ENCODE assay signal across 31 cellular contexts in genomic region chr1:16095447-16095846, GRCh38. TPM values are rescaled to one million over a fixed set of nuclear protein-coding genes. Genes with fewer than 3 reads are reported as not detected.
"Had no signal": no experiment of that assay in that cellular context is flagged by ENCODE, and none has a peak within 500 bp of the region (broad histone marks: within the 10 kb centered on the region; RNA-seq: fewer than 3 reads in every experiment).

No MANE protein-coding gene starts in this region.

- H3K4me3 Mint-ChIP-seq: activated CD4-positive, alpha-beta memory T cell treated with anti-CD3 and anti-CD28 coated beads for 36 hours; activated CD4-positive, alpha-beta T cell treated with anti-CD3 and anti-CD28 coated beads, Interleukin-2, amount 10 ng/mL, durations not matched to agents 24 days and 14 days; activated naive CD4-positive, alpha-beta T cell treated with anti-CD3 and anti-CD28 coated beads, Interleukin-2, amount 10 ng/mL, durations not matched to agents 7 days and 5 days; activated naive CD8-positive, alpha-beta T cell treated with anti-CD3 and anti-CD28 coated beads, Interleukin-2, amount 10 ng/mL, durations not matched to agents 7 days and 5 days; activated T-helper 1 cell treated with anti-CD3 and anti-CD28 coated beads, Interleukin-12 subunit alpha, Interleukin-12 subunit beta, Interleukin-2, Interleukin-4 antibody, amounts not matched to agents 30 ng/mL and 10 ng/mL and 1 ng/mL, durations not matched to agents 14 hours and 24 hours and 36 hours; nephron; type B pancreatic cell had no signal

- H3K9me3 Mint-ChIP-seq: activated CD4-positive, alpha-beta memory T cell treated with anti-CD3 and anti-CD28 coated beads for 36 hours; activated CD4-positive, alpha-beta T cell treated with anti-CD3 and anti-CD28 coated beads, Interleukin-2, amount 10 ng/mL, durations not matched to agents 24 days and 14 days; activated naive CD4-positive, alpha-beta T cell treated with anti-CD3 and anti-CD28 coated beads, Interleukin-2, amount 10 ng/mL, durations not matched to agents 7 days and 5 days; activated naive CD8-positive, alpha-beta T cell treated with anti-CD3 and anti-CD28 coated beads, Interleukin-2, amount 10 ng/mL, durations not matched to agents 7 days and 5 days; activated T-helper 1 cell treated with anti-CD3 and anti-CD28 coated beads, Interleukin-12 subunit alpha, Interleukin-12 subunit beta, Interleukin-2, Interleukin-4 antibody, amounts not matched to agents 30 ng/mL and 10 ng/mL and 1 ng/mL, durations not matched to agents 14 hours and 24 hours and 36 hours; type B pancreatic cell had no signal

- DNase-seq: activated CD4-positive, alpha-beta memory T cell treated with anti-CD3 and anti-CD28 coated beads for 36 hours; activated CD4-positive, alpha-beta T cell treated with anti-CD3 and anti-CD28 coated beads, Interleukin-2, amount 10 ng/mL, durations not matched to agents 24 days and 14 days; activated CD4-positive, CD25-positive, alpha-beta regulatory T cell treated with anti-CD3 and anti-CD28 coated beads, Interleukin-2, amount 50 U/mL, for 72 hours; activated CD8-positive, alpha-beta memory T cell treated with anti-CD3 and anti-CD28 coated beads, Interleukin-2, amount 50 U/mL, for 4 hours; activated gamma-delta T cell; activated naive CD4-positive, alpha-beta T cell treated with anti-CD3 and anti-CD28 coated beads, Interleukin-2, amount 10 ng/mL, durations not matched to agents 7 days and 5 days; activated naive CD8-positive, alpha-beta T cell treated with anti-CD3 and anti-CD28 coated beads, Interleukin-2, amount 10 ng/mL, durations not matched to agents 7 days and 5 days; activated T-cell treated with anti-CD3 and anti-CD28 coated beads, Interleukin-2, amount 50 U/mL, for 1 hour; brain microvascular endothelial cell; dorsolateral prefrontal cortex; effector memory CD4-positive, alpha-beta T cell; foreskin fibroblast; head of caudate nucleus; hippocampal formation; kidney; psoas muscle; stimulated activated CD4-positive, alpha-beta T cell treated with anti-CD3 and anti-CD28 coated beads, Interleukin-15, amount 100 ng/mL, for 24 hours; stimulated activated CD4-positive, alpha-beta T cell treated with anti-CD3 and anti-CD28 coated beads, Interleukin-2, amount 100 ng/mL, for 24 hours; stimulated activated naive CD4-positive, alpha-beta T cell; T-helper 2 cell had no signal

- H3K27me3 ChIP-seq: brain microvascular endothelial cell, pancreas, right atrium auricular region had no signal

- FAIRE-seq: astrocyte, kidney, pancreas had no signal

- H3K27ac ChIP-seq: brain microvascular endothelial cell, coronary artery, dorsolateral prefrontal cortex, left lung, pancreas, psoas muscle, right atrium auricular region, thoracic aorta had no signal

- H3K36me3 ChIP-seq: brain microvascular endothelial cell, left lung, pancreas, right atrium auricular region, thoracic aorta had no signal

- H3K36me3 Mint-ChIP-seq: activated CD4-positive, alpha-beta memory T cell treated with anti-CD3 and anti-CD28 coated beads for 36 hours; activated naive CD4-positive, alpha-beta T cell treated with anti-CD3 and anti-CD28 coated beads, Interleukin-2, amount 10 ng/mL, durations not matched to agents 7 days and 5 days; activated naive CD8-positive, alpha-beta T cell treated with anti-CD3 and anti-CD28 coated beads, Interleukin-2, amount 10 ng/mL, durations not matched to agents 7 days and 5 days; type B pancreatic cell had no signal

- ATAC-seq: left lung, psoas muscle had no signal

- H3K9me3 ChIP-seq: left lung, pancreas, psoas muscle, right atrium auricular region, thoracic aorta had no signal

- H3K4me1 Mint-ChIP-seq: activated CD4-positive, alpha-beta T cell treated with anti-CD3 and anti-CD28 coated beads, Interleukin-2, amount 10 ng/mL, durations not matched to agents 24 days and 14 days; activated naive CD4-positive, alpha-beta T cell treated with anti-CD3 and anti-CD28 coated beads, Interleukin-2, amount 10 ng/mL, durations not matched to agents 7 days and 5 days; activated naive CD8-positive, alpha-beta T cell treated with anti-CD3 and anti-CD28 coated beads, Interleukin-2, amount 10 ng/mL, durations not matched to agents 7 days and 5 days had no signal

- H3K4me1 ChIP-seq: left lung, psoas muscle, right atrium auricular region had no signal

- H3K27ac Mint-ChIP-seq: activated CD4-positive, alpha-beta memory T cell treated with anti-CD3 and anti-CD28 coated beads for 36 hours; activated CD4-positive, alpha-beta T cell treated with anti-CD3 and anti-CD28 coated beads, Interleukin-2, amount 10 ng/mL, durations not matched to agents 24 days and 14 days; activated naive CD4-positive, alpha-beta T cell treated with anti-CD3 and anti-CD28 coated beads, Interleukin-2, amount 10 ng/mL, durations not matched to agents 7 days and 5 days; activated naive CD8-positive, alpha-beta T cell treated with anti-CD3 and anti-CD28 coated beads, Interleukin-2, amount 10 ng/mL, durations not matched to agents 7 days and 5 days; activated T-helper 1 cell treated with anti-CD3 and anti-CD28 coated beads, Interleukin-12 subunit alpha, Interleukin-12 subunit beta, Interleukin-2, Interleukin-4 antibody, amounts not matched to agents 30 ng/mL and 10 ng/mL and 1 ng/mL, durations not matched to agents 14 hours and 24 hours and 36 hours; type B pancreatic cell had no signal

- H3K4me3 ChIP-seq: coronary artery, dorsolateral prefrontal cortex, left lung, lung, pancreas, psoas muscle, right atrium auricular region, thoracic aorta had no signal

RNA-seq across cellular contexts. Expression of gene FAM131C, which starts 22.0 kb away (rescaled TPM):
- total RNA-seq: left lung, lung, psoas muscle, thoracic aorta had no signal
- polyA plus RNA-seq: lung had no signal

RNA-seq across cellular contexts. Expression of gene CLCNKB, which starts 51.9 kb away (rescaled TPM):
- total RNA-seq: activated CD4-positive, alpha-beta memory T cell treated with anti-CD3 and anti-CD28 coated beads for 36 hours; activated CD4-positive, alpha-beta T cell treated with anti-CD3 and anti-CD28 coated beads, Interleukin-2, amount 10 ng/mL, durations not matched to agents 24 days and 14 days; activated CD8-positive, alpha-beta memory T cell treated with anti-CD3 and anti-CD28 coated beads for 36 hours; activated naive CD8-positive, alpha-beta T cell treated with anti-CD3 and anti-CD28 coated beads, Interleukin-2, amount 10 ng/mL, durations not matched to agents 7 days and 5 days; activated T-helper 1 cell treated with anti-CD3 and anti-CD28 coated beads, Interleukin-12 subunit alpha, Interleukin-12 subunit beta, Interleukin-2, Interleukin-4 antibody, amounts not matched to agents 30 ng/mL and 10 ng/mL and 1 ng/mL, durations not matched to agents 14 hours and 24 hours and 36 hours; thoracic aorta had no signal
